In genomic region chr3:194466761-194467356, GRCh38 we compare ENCODE assay signal across 20 cellular contexts. TPM values are rescaled to one million over a fixed set of nuclear protein-coding genes. Genes with fewer than 3 reads are reported as not detected.
DNase-seq lines count a peak whose midpoint lies in the region; ATAC-seq, FAIRE-seq and TF ChIP-seq lines count a peak whose summit lies in the region.
"Had no signal": no experiment of that assay in that cellular context is flagged by ENCODE, and none has a peak within 500 bp of the region (broad histone marks: within the 10 kb centered on the region; RNA-seq: fewer than 3 reads in every experiment).

No MANE protein-coding gene starts in this region.

- no peaks in the 10 kb centered on the region for H3K27me3 Mint-ChIP-seq in activated CD4-positive, alpha-beta memory T cell treated with anti-CD3 and anti-CD28 coated beads for 36 hours
- no peaks in the 10 kb centered on the region for H3K27me3 Mint-ChIP-seq in activated CD4-positive, alpha-beta memory T cell treated with anti-CD3 and anti-CD28 coated beads, Interleukin-2, amount 10 ng/mL, durations not matched to agents 7 days and 5 days

- H3K9me3 ChIP-seq in PC-3 (ENCODE audit: low read length): no peaks in the 10 kb centered on the region

- peak; percentile 60 for FAIRE-seq in islet of Langerhans (lab: Jason Lieb, UNC)

- peaks cover 36% of the 10 kb centered on the region for H3K4me1 Mint-ChIP-seq in activated CD4-positive, alpha-beta memory T cell treated with anti-CD3 and anti-CD28 coated beads for 36 hours (ENCODE audit: low read depth)
- H3K4me1 Mint-ChIP-seq in activated CD4-positive, alpha-beta memory T cell treated with anti-CD3 and anti-CD28 coated beads, Interleukin-2, amount 10 ng/mL, durations not matched to agents 7 days and 5 days: peaks cover 20% of the 10 kb centered on the region

- intact Hi-C loops in activated CD4-positive, alpha-beta memory T cell treated with anti-CD3 and anti-CD28 coated beads for 36 hours (cut with micrococcal nuclease): loop anchor here (1.0 kb wide), 1 partner anchor 17 kb away; no protein-coding TSS in a partner anchor
- intact Hi-C loops in PC-3 (cut with micrococcal nuclease): no loop called here

- H3K9me2 ChIP-seq in PC-3 (replicated peaks; ENCODE audit: low read length): no peaks in the 10 kb centered on the region

- POLR2A ChIA-PET in activated CD4-positive, alpha-beta memory T cell treated with anti-CD3 and anti-CD28 coated beads for 36 hours (lab: Charles Lee): interaction anchor here (1.2 to 1.3 kb wide), 2 partner anchors 17 to 19 kb away, joined by 3 read pairs; no protein-coding TSS in a partner anchor
- POLR2A ChIA-PET in activated CD4-positive, alpha-beta memory T cell treated with anti-CD3 and anti-CD28 coated beads, Interleukin-2, amount 10 ng/mL, durations not matched to agents 7 days and 5 days (lab: Charles Lee): interaction anchor here (0.6 to 2.6 kb wide), 5 partner anchors 19 to 128 kb away, joined by 3 to 8 read pairs (median 3); partner anchors contain the start of gene ATP13A3
- POLR2A ChIA-PET in PC-3 (lab: Charles Lee; ENCODE audit: unreplicated experiment): no interaction called here

- DNase-seq in activated CD4-positive, alpha-beta memory T cell treated with anti-CD3 and anti-CD28 coated beads for 36 hours: no peak
- DNase-seq in activated CD4-positive, alpha-beta memory T cell treated with anti-CD3 and anti-CD28 coated beads, Interleukin-2, amount 10 ng/mL, durations not matched to agents 7 days and 5 days: no peak
- DNase-seq in PC-3 (peak; percentile 35), T1000 (lab: John Stamatoyannopoulos, UW) (no peak)
- no peak for DNase-seq in stimulated activated CD4-positive, alpha-beta T cell treated with anti-CD3 and anti-CD28 coated beads, Interleukin-1b, Interleukin-23, amount 100 ng/mL, for 48 hours
- DNase-seq: C1 segment of cervical spinal cord, DMS 273 treated with DMSO at 0.1 percent for 48 hours, GF-D8, HFFc6, NCI-H1417, NCI-H2029, NCI-H2171, NCI-H446 treated with DMSO at 0.1 percent for 48 hours had no signal

- H3F3A ChIP-seq in PC-3 (ENCODE audit: low read length, unreplicated experiment): no peaks in the 10 kb centered on the region

- H3K9me3 Mint-ChIP-seq in activated CD4-positive, alpha-beta memory T cell treated with anti-CD3 and anti-CD28 coated beads for 36 hours: no peaks in the 10 kb centered on the region
- H3K9me3 Mint-ChIP-seq in activated CD4-positive, alpha-beta memory T cell treated with anti-CD3 and anti-CD28 coated beads, Interleukin-2, amount 10 ng/mL, durations not matched to agents 7 days and 5 days: no peaks in the 10 kb centered on the region
- H3K9me3 Mint-ChIP-seq: HFFc6 had no signal

- peaks cover 4% of the 10 kb centered on the region for H3K36me3 Mint-ChIP-seq in activated CD4-positive, alpha-beta memory T cell treated with anti-CD3 and anti-CD28 coated beads for 36 hours
- H3K36me3 Mint-ChIP-seq in activated CD4-positive, alpha-beta memory T cell treated with anti-CD3 and anti-CD28 coated beads, Interleukin-2, amount 10 ng/mL, durations not matched to agents 7 days and 5 days (ENCODE audit: low read depth): peaks cover 7% of the 10 kb centered on the region

- no peak overlapping the region for H3K27ac ChIP-seq in PC-3 (ENCODE audit: low read length)
- H3K27ac ChIP-seq: 22Rv1 had no signal

- peak overlapping the region; percentile 2 for H3K27ac Mint-ChIP-seq in activated CD4-positive, alpha-beta memory T cell treated with anti-CD3 and anti-CD28 coated beads for 36 hours
- no peak overlapping the region for H3K27ac Mint-ChIP-seq in activated CD4-positive, alpha-beta memory T cell treated with anti-CD3 and anti-CD28 coated beads, Interleukin-2, amount 10 ng/mL, durations not matched to agents 7 days and 5 days
- H3K27ac Mint-ChIP-seq: HFFc6 had no signal

- H3K79me2 ChIP-seq in PC-3 (ENCODE audit: low read length): peaks cover 99% of the 10 kb centered on the region

- H3K4me3 Mint-ChIP-seq in activated CD4-positive, alpha-beta memory T cell treated with anti-CD3 and anti-CD28 coated beads for 36 hours: no peak overlapping the region
- H3K4me3 Mint-ChIP-seq in activated CD4-positive, alpha-beta memory T cell treated with anti-CD3 and anti-CD28 coated beads, Interleukin-2, amount 10 ng/mL, durations not matched to agents 7 days and 5 days: no peak overlapping the region
- H3K4me3 Mint-ChIP-seq: HFFc6 had no signal

- no peak overlapping the region for H3K4me3 ChIP-seq in PC-3 (ENCODE audit: low read length)

- no peaks in the 10 kb centered on the region for H3K27me3 ChIP-seq in PC-3 (ENCODE audit: low read length)

- no peak overlapping the region for H3K9ac ChIP-seq in PC-3 (ENCODE audit: low read length)

- H2AFZ ChIP-seq in PC-3 (ENCODE audit: low read length): no peak overlapping the region

- no peak overlapping the region for H3K4me2 ChIP-seq in PC-3 (ENCODE audit: low read length)

- peaks cover 14% of the 10 kb centered on the region for H4K20me1 ChIP-seq in PC-3 (ENCODE audit: low read length)

- no TSS peak for BruUV-seq in PC-3 (replicated peaks; lab: Mats Ljungman, UMichigan)

- TF ChIP-seq CTCF in PC-3 (conservative IDR thresholded peaks at IDR 0.05; ENCODE audit: low read depth, low read length): no peak

- no peaks in the 10 kb centered on the region for H3K36me3 ChIP-seq in PC-3 (ENCODE audit: low read depth, low read length)

- H3K4me1 ChIP-seq in PC-3 (ENCODE audit: insufficient read depth, low read length): peaks cover 13% of the 10 kb centered on the region

- CTCF ChIA-PET in activated CD4-positive, alpha-beta memory T cell treated with anti-CD3 and anti-CD28 coated beads for 36 hours (lab: Charles Lee): interaction anchor here (0.6 to 3.7 kb wide), 7 partner anchors 17 to 146 kb away, joined by 3 to 11 read pairs (median 3); no protein-coding TSS in a partner anchor
- CTCF ChIA-PET in activated CD4-positive, alpha-beta memory T cell treated with anti-CD3 and anti-CD28 coated beads, Interleukin-2, amount 10 ng/mL, durations not matched to agents 7 days and 5 days (lab: Charles Lee): interaction anchor here (0.6 to 1.3 kb wide), 2 partner anchors 71 to 90 kb away, joined by 3 to 5 read pairs; no protein-coding TSS in a partner anchor
- CTCF ChIA-PET in PC-3 (lab: Charles Lee): no interaction called here

- ATAC-seq in GM21390 (IDR thresholded peaks at IDR 0.05; ENCODE audit: unreplicated experiment) (peak; percentile 8), PC-3 (peak; percentile 28; the same call in 1 of the 2 replicates), GM18909 (IDR thresholded peaks at IDR 0.05; ENCODE audit: poor library complexity, unreplicated experiment) (no peak)
- ATAC-seq: Panc1, Right ventricle myocardium inferior, SK-N-SH treated with all-trans-retinoic acid at 6 μM for 48 hours had no signal

RNA-seq across cellular contexts. Expression of gene ATP13A3, which starts 19.9 kb away (rescaled TPM):
- 100 to 1,000 TPM; 136 to 145 TPM for total RNA-seq in activated CD4-positive, alpha-beta memory T cell treated with anti-CD3 and anti-CD28 coated beads for 36 hours
- 10 to 100 TPM; 76.8 to 77.8 TPM for total RNA-seq in activated CD4-positive, alpha-beta memory T cell treated with anti-CD3 and anti-CD28 coated beads, Interleukin-2, amount 10 ng/mL, durations not matched to agents 7 days and 5 days
- total RNA-seq in PC-3 (2014; rRNA removed): 69.4 and 101 TPM in 2 replicates
